1 cellular context compared by ENCODE assay signal in genomic region chr6:52576054-52576391, GRCh38.
A peak's percentile ranks its signal among the peaks of the same experiment; 100 is the strongest.
TF ChIP-seq lines count a peak whose summit lies in the region.

No MANE protein-coding gene starts in this region.

TF ChIP-seq in HepG2, 621 proteins besides CTCF, POLR2A, EP300 and RAD21 (continued from another document and continues in another):
- TF ChIP-seq, protein P1, sequence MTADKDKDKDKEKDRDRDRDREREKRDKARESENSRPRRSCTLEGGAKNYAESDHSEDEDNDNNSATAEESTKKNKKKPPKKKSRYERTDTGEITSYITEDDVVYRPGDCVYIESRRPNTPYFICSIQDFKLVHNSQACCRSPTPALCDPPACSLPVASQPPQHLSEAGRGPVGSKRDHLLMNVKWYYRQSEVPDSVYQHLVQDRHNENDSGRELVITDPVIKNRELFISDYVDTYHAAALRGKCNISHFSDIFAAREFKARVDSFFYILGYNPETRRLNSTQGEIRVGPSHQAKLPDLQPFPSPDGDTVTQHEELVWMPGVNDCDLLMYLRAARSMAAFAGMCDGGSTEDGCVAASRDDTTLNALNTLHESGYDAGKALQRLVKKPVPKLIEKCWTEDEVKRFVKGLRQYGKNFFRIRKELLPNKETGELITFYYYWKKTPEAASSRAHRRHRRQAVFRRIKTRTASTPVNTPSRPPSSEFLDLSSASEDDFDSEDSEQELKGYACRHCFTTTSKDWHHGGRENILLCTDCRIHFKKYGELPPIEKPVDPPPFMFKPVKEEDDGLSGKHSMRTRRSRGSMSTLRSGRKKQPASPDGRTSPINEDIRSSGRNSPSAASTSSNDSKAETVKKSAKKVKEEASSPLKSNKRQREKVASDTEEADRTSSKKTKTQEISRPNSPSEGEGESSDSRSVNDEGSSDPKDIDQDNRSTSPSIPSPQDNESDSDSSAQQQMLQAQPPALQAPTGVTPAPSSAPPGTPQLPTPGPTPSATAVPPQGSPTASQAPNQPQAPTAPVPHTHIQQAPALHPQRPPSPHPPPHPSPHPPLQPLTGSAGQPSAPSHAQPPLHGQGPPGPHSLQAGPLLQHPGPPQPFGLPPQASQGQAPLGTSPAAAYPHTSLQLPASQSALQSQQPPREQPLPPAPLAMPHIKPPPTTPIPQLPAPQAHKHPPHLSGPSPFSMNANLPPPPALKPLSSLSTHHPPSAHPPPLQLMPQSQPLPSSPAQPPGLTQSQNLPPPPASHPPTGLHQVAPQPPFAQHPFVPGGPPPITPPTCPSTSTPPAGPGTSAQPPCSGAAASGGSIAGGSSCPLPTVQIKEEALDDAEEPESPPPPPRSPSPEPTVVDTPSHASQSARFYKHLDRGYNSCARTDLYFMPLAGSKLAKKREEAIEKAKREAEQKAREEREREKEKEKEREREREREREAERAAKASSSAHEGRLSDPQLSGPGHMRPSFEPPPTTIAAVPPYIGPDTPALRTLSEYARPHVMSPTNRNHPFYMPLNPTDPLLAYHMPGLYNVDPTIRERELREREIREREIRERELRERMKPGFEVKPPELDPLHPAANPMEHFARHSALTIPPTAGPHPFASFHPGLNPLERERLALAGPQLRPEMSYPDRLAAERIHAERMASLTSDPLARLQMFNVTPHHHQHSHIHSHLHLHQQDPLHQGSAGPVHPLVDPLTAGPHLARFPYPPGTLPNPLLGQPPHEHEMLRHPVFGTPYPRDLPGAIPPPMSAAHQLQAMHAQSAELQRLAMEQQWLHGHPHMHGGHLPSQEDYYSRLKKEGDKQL (CRISPR knock-in tag; IDR thresholded peaks at IDR 0.05; ENCODE audit: low read depth): no peak
- TF ChIP-seq ZNF687 (CRISPR knock-in tag; IDR thresholded peaks at IDR 0.05) (no peak), ZNF256 (CRISPR knock-in tag; conservative IDR thresholded peaks at IDR 0.05) (peak; percentile 78; the same call in 1 of the 2 replicates), TOE1 (CRISPR knock-in tag; IDR thresholded peaks at IDR 0.05) (no peak), NR2F1 (CRISPR knock-in tag; IDR thresholded peaks at IDR 0.05) (no peak), HHEX (CRISPR knock-in tag; IDR thresholded peaks at IDR 0.05) (no peak), NRL (CRISPR knock-in tag; IDR thresholded peaks at IDR 0.05; ENCODE audit: borderline replicate concordance) (no peak), WIZ (CRISPR knock-in tag; IDR thresholded peaks at IDR 0.05) (no peak), ZBTB26 (CRISPR knock-in tag; IDR thresholded peaks at IDR 0.05; ENCODE audit: borderline replicate concordance) (no peak), MIER3 (CRISPR knock-in tag; IDR thresholded peaks at IDR 0.05; ENCODE audit: borderline replicate concordance) (no peak), BHLHE40 (IDR thresholded peaks at IDR 0.05; ENCODE audit: low read length) (0 out of 2 replicates have a peak, but pooled peaks have one; percentile 8), HOXA9 (CRISPR knock-in tag; IDR thresholded peaks at IDR 0.05; ENCODE audit: borderline replicate concordance) (0 out of 2 replicates have a peak, but pooled peaks have one; percentile 2), TP53 (CRISPR knock-in tag; conservative IDR thresholded peaks at IDR 0.05) (peak; percentile 44; the same call in 1 of the 2 replicates), PRPF4 (IDR thresholded peaks at IDR 0.05; ENCODE audit: low read depth, low read length, poor library complexity, severe bottlenecking) (no peak), NFYC (CRISPR knock-in tag; IDR thresholded peaks at IDR 0.05) (no peak), MAX (IDR thresholded peaks at IDR 0.05) (no peak), GZF1 (CRISPR knock-in tag; IDR thresholded peaks at IDR 0.05) (no peak), ZNF790 (CRISPR knock-in tag; IDR thresholded peaks at IDR 0.05; ENCODE audit: borderline replicate concordance) (no peak), SYNCRIP (IDR thresholded peaks at IDR 0.05; ENCODE audit: insufficient read depth, low read depth, low read length) (no peak), ZNF264 (CRISPR knock-in tag; IDR thresholded peaks at IDR 0.05) (no peak), ZNF484 (CRISPR knock-in tag; IDR thresholded peaks at IDR 0.05; ENCODE audit: borderline replicate concordance, low read depth) (no peak), THAP8 (CRISPR knock-in tag; IDR thresholded peaks at IDR 0.05; ENCODE audit: borderline replicate concordance) (no peak), NFATC3 (CRISPR knock-in tag; IDR thresholded peaks at IDR 0.05) (no peak), NFRKB (IDR thresholded peaks at IDR 0.05) (no peak), ZNF124 (CRISPR knock-in tag; IDR thresholded peaks at IDR 0.05) (no peak), ISX (CRISPR knock-in tag; conservative IDR thresholded peaks at IDR 0.05) (no peak), ZNF501 (CRISPR knock-in tag; IDR thresholded peaks at IDR 0.05) (peak; percentile 74; the same call in 1 of the 2 replicates), KDM3A (CRISPR knock-in tag; IDR thresholded peaks at IDR 0.05; ENCODE audit: low read depth) (no peak), CHCHD3 (CRISPR knock-in tag; IDR thresholded peaks at IDR 0.05) (no peak), FOSL2 (CRISPR knock-in tag; IDR thresholded peaks at IDR 0.05) (no peak), ZNF891 (CRISPR knock-in tag; IDR thresholded peaks at IDR 0.05) (no peak), ZNF30 (CRISPR knock-in tag; IDR thresholded peaks at IDR 0.05) (no peak), ZNF382 (CRISPR knock-in tag; IDR thresholded peaks at IDR 0.05; ENCODE audit: borderline replicate concordance) (no peak), NR2F2 (IDR thresholded peaks at IDR 0.05; ENCODE audit: borderline replicate concordance, low read depth) (no peak), DNMT3B (CRISPR knock-in tag; conservative IDR thresholded peaks at IDR 0.05) (no peak), AKAP8 (CRISPR knock-in tag; IDR thresholded peaks at IDR 0.05) (no peak), MTF2 (CRISPR knock-in tag; IDR thresholded peaks at IDR 0.05; ENCODE audit: borderline replicate concordance) (no peak), ZFP82 (CRISPR knock-in tag; IDR thresholded peaks at IDR 0.05; ENCODE audit: borderline replicate concordance) (no peak), ZNF773 (CRISPR knock-in tag; IDR thresholded peaks at IDR 0.05; ENCODE audit: borderline replicate concordance) (no peak), ZFP36L2 (CRISPR knock-in tag; IDR thresholded peaks at IDR 0.05) (no peak), YY1 (IDR thresholded peaks at IDR 0.05; ENCODE audit: insufficient read depth, insufficient replicate concordance, low read depth, low read length) (no peak), AHR (CRISPR knock-in tag; IDR thresholded peaks at IDR 0.05) (no peak), ZNF597 (CRISPR knock-in tag; IDR thresholded peaks at IDR 0.05) (0 out of 2 replicates have a peak, but pooled peaks have one; percentile 26)
- TF ChIP-seq, protein P2, sequence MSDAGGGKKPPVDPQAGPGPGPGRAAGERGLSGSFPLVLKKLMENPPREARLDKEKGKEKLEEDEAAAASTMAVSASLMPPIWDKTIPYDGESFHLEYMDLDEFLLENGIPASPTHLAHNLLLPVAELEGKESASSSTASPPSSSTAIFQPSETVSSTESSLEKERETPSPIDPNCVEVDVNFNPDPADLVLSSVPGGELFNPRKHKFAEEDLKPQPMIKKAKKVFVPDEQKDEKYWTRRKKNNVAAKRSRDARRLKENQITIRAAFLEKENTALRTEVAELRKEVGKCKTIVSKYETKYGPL (CRISPR knock-in tag; IDR thresholded peaks at IDR 0.05): 0 out of 2 replicates have a peak, but pooled peaks have one; percentile 18
- TF ChIP-seq, protein P3, sequence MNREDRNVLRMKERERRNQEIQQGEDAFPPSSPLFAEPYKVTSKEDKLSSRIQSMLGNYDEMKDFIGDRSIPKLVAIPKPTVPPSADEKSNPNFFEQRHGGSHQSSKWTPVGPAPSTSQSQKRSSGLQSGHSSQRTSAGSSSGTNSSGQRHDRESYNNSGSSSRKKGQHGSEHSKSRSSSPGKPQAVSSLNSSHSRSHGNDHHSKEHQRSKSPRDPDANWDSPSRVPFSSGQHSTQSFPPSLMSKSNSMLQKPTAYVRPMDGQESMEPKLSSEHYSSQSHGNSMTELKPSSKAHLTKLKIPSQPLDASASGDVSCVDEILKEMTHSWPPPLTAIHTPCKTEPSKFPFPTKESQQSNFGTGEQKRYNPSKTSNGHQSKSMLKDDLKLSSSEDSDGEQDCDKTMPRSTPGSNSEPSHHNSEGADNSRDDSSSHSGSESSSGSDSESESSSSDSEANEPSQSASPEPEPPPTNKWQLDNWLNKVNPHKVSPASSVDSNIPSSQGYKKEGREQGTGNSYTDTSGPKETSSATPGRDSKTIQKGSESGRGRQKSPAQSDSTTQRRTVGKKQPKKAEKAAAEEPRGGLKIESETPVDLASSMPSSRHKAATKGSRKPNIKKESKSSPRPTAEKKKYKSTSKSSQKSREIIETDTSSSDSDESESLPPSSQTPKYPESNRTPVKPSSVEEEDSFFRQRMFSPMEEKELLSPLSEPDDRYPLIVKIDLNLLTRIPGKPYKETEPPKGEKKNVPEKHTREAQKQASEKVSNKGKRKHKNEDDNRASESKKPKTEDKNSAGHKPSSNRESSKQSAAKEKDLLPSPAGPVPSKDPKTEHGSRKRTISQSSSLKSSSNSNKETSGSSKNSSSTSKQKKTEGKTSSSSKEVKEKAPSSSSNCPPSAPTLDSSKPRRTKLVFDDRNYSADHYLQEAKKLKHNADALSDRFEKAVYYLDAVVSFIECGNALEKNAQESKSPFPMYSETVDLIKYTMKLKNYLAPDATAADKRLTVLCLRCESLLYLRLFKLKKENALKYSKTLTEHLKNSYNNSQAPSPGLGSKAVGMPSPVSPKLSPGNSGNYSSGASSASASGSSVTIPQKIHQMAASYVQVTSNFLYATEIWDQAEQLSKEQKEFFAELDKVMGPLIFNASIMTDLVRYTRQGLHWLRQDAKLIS (CRISPR knock-in tag; IDR thresholded peaks at IDR 0.05): no peak
- TF ChIP-seq, protein P4, sequence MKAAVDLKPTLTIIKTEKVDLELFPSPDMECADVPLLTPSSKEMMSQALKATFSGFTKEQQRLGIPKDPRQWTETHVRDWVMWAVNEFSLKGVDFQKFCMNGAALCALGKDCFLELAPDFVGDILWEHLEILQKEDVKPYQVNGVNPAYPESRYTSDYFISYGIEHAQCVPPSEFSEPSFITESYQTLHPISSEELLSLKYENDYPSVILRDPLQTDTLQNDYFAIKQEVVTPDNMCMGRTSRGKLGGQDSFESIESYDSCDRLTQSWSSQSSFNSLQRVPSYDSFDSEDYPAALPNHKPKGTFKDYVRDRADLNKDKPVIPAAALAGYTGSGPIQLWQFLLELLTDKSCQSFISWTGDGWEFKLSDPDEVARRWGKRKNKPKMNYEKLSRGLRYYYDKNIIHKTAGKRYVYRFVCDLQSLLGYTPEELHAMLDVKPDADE (CRISPR knock-in tag; IDR thresholded peaks at IDR 0.05): no peak
- TF ChIP-seq, protein P5, sequence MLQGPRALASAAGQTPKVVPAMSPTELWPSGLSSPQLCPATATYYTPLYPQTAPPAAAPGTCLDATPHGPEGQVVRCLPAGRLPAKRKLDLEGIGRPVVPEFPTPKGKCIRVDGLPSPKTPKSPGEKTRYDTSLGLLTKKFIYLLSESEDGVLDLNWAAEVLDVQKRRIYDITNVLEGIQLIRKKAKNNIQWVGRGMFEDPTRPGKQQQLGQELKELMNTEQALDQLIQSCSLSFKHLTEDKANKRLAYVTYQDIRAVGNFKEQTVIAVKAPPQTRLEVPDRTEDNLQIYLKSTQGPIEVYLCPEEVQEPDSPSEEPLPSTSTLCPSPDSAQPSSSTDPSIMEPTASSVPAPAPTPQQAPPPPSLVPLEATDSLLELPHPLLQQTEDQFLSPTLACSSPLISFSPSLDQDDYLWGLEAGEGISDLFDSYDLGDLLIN (CRISPR knock-in tag; IDR thresholded peaks at IDR 0.05; ENCODE audit: borderline replicate concordance): peak; percentile 63; the same call in 1 of the 2 replicates
